Comparison of ENCODE assay signal across 13 cellular contexts in genomic region chr19:30676990-30677679, GRCh38.
DNase-seq lines count a peak whose midpoint lies in the region; ATAC-seq and TF ChIP-seq lines count a peak whose summit lies in the region.
"Had no signal": no experiment of that assay in that cellular context is flagged by ENCODE, and none has a peak within 500 bp of the region (broad histone marks: within the 10 kb centered on the region; RNA-seq: fewer than 3 reads in every experiment).

No MANE protein-coding gene starts in this region.

- H3K27ac Mint-ChIP-seq in CD14-positive monocyte: no peak overlapping the region
- H3K27ac Mint-ChIP-seq: B cell; CD4-positive, alpha-beta T cell had no signal

- intact Hi-C loops in Right ventricle myocardium inferior (cut with DNase I) (loop anchor here (10.0 kb wide), 1 partner anchor 1368 kb away; no protein-coding TSS in a partner anchor), left cardiac atrium (cut with DNase I) (no loop called here), CD14-positive monocyte (cut with micrococcal nuclease) (no loop called here)

- H3K27me3 Mint-ChIP-seq in CD14-positive monocyte (ENCODE audit: low read depth in 3 of 3): peaks cover 10 to 12% (median 10%) of the 10 kb centered on the region in 3 donors
- H3K27me3 Mint-ChIP-seq: B cell, IgD-negative memory B cell had no signal

- CTCF ChIA-PET in GM10248 (lab: Yijun Ruan, JAX): interaction anchor here (1.3 to 3.7 kb wide), 2 partner anchors 9 to 1548 kb away, joined by 3 to 28 read pairs; no protein-coding TSS in a partner anchor

- no peaks in the 10 kb centered on the region for H3K9me3 Mint-ChIP-seq in CD14-positive monocyte
- H3K9me3 Mint-ChIP-seq: CD4-positive, alpha-beta T cell; H9 had no signal

- H3K4me1 Mint-ChIP-seq in CD14-positive monocyte: no peaks in the 10 kb centered on the region
- H3K4me1 Mint-ChIP-seq: B cell, IgD-negative memory B cell had no signal

- no peaks in the 10 kb centered on the region for H3K36me3 Mint-ChIP-seq in CD14-positive monocyte
- H3K36me3 Mint-ChIP-seq: IgD-negative memory B cell had no signal

- DNase-seq in Right ventricle myocardium inferior (ENCODE audit: missing footprints) (peak; percentile 45), left cardiac atrium (no peak), CD14-positive monocyte (ENCODE audit: low spot score) (peak; percentile 34), NCI-H2171 (lab: John Stamatoyannopoulos, UW) (peak; percentile 13), mesenteric fat pad (ENCODE audit: low spot score) (peak; percentile 30), GM10248 (ENCODE audit: extremely low spot score) (no peak)
- DNase-seq: CD4-positive, alpha-beta T cell; GDM1; H9 had no signal

- ATAC-seq in Right ventricle myocardium inferior (peak; percentile 59), left cardiac atrium (no peak), GM21390 (IDR thresholded peaks at IDR 0.05; ENCODE audit: unreplicated experiment) (no peak)
- ATAC-seq: HepG2 had no signal

- TF ChIP-seq CTCF in CD14-positive monocyte (IDR thresholded peaks at IDR 0.05) (no peak), GM10248 (IDR thresholded peaks at IDR 0.05; ENCODE audit: control extremely low read depth, extremely low read depth, low read depth, missing control alignments) (no peak)

- H3K4me3 Mint-ChIP-seq in CD14-positive monocyte: no peak overlapping the region
- H3K4me3 Mint-ChIP-seq: B cell; CD4-positive, alpha-beta T cell; H9; IgD-negative memory B cell had no signal

- POLR2A ChIA-PET in GM10248 (lab: Yijun Ruan, JAX): no interaction called here

Comparison
In these comparisons a context has a peak if more than half of its experiments do, and no peak if none do; other contexts are left out.
1. DNase-seq: peak in Right ventricle myocardium inferior (single experiment), CD14-positive monocyte (single experiment), NCI-H2171 (single experiment) and mesenteric fat pad (single experiment); none in left cardiac atrium (single experiment) and GM10248 (single experiment).